29 cellular contexts compared by ENCODE assay signal in genomic region chr18:74243127-74243526, GRCh38. TPM values are rescaled to one million over a fixed set of nuclear protein-coding genes. Genes with fewer than 3 reads are reported as not detected.
DNase-seq lines count a peak whose midpoint lies in the region; ATAC-seq, FAIRE-seq and TF ChIP-seq lines count a peak whose summit lies in the region.
"Had no signal": no experiment of that assay in that cellular context is flagged by ENCODE, and none has a peak within 500 bp of the region (broad histone marks: within the 10 kb centered on the region; RNA-seq: fewer than 3 reads in every experiment).

No MANE protein-coding gene starts in this region.

- POLR2A ChIA-PET in activated B cell treated with CpG ODN at 0.5 μM for 24 hours (lab: Charles Lee) = no interaction called here
- POLR2A ChIA-PET in HepG2 (lab: Yijun Ruan, JAX) = interaction anchor here (1.5 to 2.2 kb wide), 2 partner anchors 10 to 16 kb away, joined by 4 to 20 read pairs; no protein-coding TSS in a partner anchor

- 30% methylated on average over 4 of the region's 4 CpGs for WGBS in HepG2 (ENCODE audit: low lambda C conversion rate)
- 61% methylated on average over 4 of the region's 4 CpGs for WGBS in smooth muscle cell (ENCODE audit: low lambda C conversion rate)

- TF ChIP-seq POLR2A in HepG2 (IDR thresholded peaks at IDR 0.05; ENCODE audit: insufficient read depth in 1 of 2, low read depth in 2 of 2, low read length in 2 of 2) = no peak

- no peak for TF ChIP-seq RAD21 in HepG2 (CRISPR knock-in tag; IDR thresholded peaks at IDR 0.05)

- no peak for TF ChIP-seq CTCF in Calu3 (IDR thresholded peaks at IDR 0.05; ENCODE audit: unreplicated experiment)
- TF ChIP-seq CTCF in activated B cell treated with CpG ODN at 0.5 μM for 24 hours (IDR thresholded peaks at IDR 0.05) = no peak
- TF ChIP-seq CTCF in HepG2 (CRISPR knock-in tag; IDR thresholded peaks at IDR 0.05) = no peak
- TF ChIP-seq CTCF in smooth muscle cell (IDR thresholded peaks at IDR 0.05; ENCODE audit: borderline replicate concordance, insufficient read depth, poor library complexity, severe bottlenecking) = no peak

- H3K9ac ChIP-seq in HepG2 (ENCODE audit: insufficient read depth, low read depth, low read length) (peak overlapping the region; percentile 55), smooth muscle cell (ENCODE audit: low read depth) (no peak overlapping the region)
- H3K9ac ChIP-seq: GM23248 had no signal

- peak overlapping the region; percentile 81 for H2AFZ ChIP-seq in HepG2 (ENCODE audit: low read length)
- peak overlapping the region; percentile 73 for H2AFZ ChIP-seq in smooth muscle cell (ENCODE audit: low read depth)
- H2AFZ ChIP-seq: GM23248 had no signal

- no peaks in the 10 kb centered on the region for H4K20me1 ChIP-seq in HepG2 (ENCODE audit: insufficient read depth, low read length)
- no peaks in the 10 kb centered on the region for H4K20me1 ChIP-seq in smooth muscle cell (ENCODE audit: low read depth)

- H3K27me3 Mint-ChIP-seq in Calu3 (ENCODE audit: unreplicated experiment) (no peaks in the 10 kb centered on the region), activated B cell treated with CpG ODN at 0.5 μM for 24 hours (peaks cover 7% of the 10 kb centered on the region)
- H3K27me3 Mint-ChIP-seq: dendritic cell treated with granulocyte-macrophage colony-stimulating factor and Interleukin-4, amounts not matched to agents 40 ng/mL and 50 ng/mL, for 4 days had no signal

- H3K4me1 ChIP-seq in HepG2 (ENCODE audit: insufficient read depth, low read length) (peaks cover 53% of the 10 kb centered on the region), smooth muscle cell (ENCODE audit: low read depth) (no peaks in the 10 kb centered on the region)
- H3K4me1 ChIP-seq: thyroid gland had no signal

- TF ChIP-seq EP300 in HepG2 (IDR thresholded peaks at IDR 0.05; ENCODE audit: low read depth in 2 of 2, low read length in 2 of 2) (no peak), HepG2 (CRISPR knock-in tag; IDR thresholded peaks at IDR 0.05; ENCODE audit: borderline replicate concordance) (no peak)

- H3K27ac Mint-ChIP-seq in Calu3 (ENCODE audit: unreplicated experiment) = no peak overlapping the region
- H3K27ac Mint-ChIP-seq in activated B cell treated with CpG ODN at 0.5 μM for 24 hours = peak overlapping the region; percentile 18
- H3K27ac Mint-ChIP-seq: activated CD8-positive, alpha-beta T cell treated with anti-CD3 and anti-CD28 coated beads for 36 hours; activated naive CD4-positive, alpha-beta T cell treated with anti-CD3 and anti-CD28 coated beads for 36 hours; activated T-helper 1 cell treated with anti-CD3 and anti-CD28 coated beads, Interleukin-12 subunit alpha, Interleukin-12 subunit beta, Interleukin-2, Interleukin-4 antibody, amounts not matched to agents 30 ng/mL and 10 ng/mL and 1 ng/mL, durations not matched to agents 14 hours and 24 hours and 36 hours; dendritic cell treated with granulocyte-macrophage colony-stimulating factor and Interleukin-4, amounts not matched to agents 40 ng/mL and 50 ng/mL, for 4 days; endodermal cell; HFFc6 had no signal

- H3K27me3 ChIP-seq in HepG2 (ENCODE audit: control insufficient read depth in 1 of 2, insufficient read depth in 2 of 2, low read length in 2 of 2) = no peaks in the 10 kb centered on the region
- no peaks in the 10 kb centered on the region for H3K27me3 ChIP-seq in smooth muscle cell (ENCODE audit: low read depth)
- H3K27me3 ChIP-seq in H7 (ENCODE audit: control insufficient read depth, insufficient read depth, low read length) = no peaks in the 10 kb centered on the region
- H3K27me3 ChIP-seq: spleen, stomach, thyroid gland had no signal

- DNase-seq in Calu3 (no peak), activated B cell treated with CpG ODN at 0.5 μM for 24 hours (no peak), HepG2 (ENCODE audit: low spot score) (no peak), smooth muscle cell (lab: John Stamatoyannopoulos, UW; ENCODE audit: unreplicated experiment) (no peak), kidney glomerular epithelial cell (lab: John Stamatoyannopoulos, UW) (no peak), kidney tubule cell (ENCODE audit: low spot score) (no peak), H7 (no peak)
- DNase-seq: activated CD8-positive, alpha-beta memory T cell treated with anti-CD3 and anti-CD28 coated beads, Interleukin-2, amount 50 U/mL, for 48 hours; endodermal cell; GM23248; HFFc6; islet precursor cell; lower lobe of right lung; naive thymus-derived CD4-positive, alpha-beta T cell; NCI-H1694 treated with DMSO at 0.1 percent for 48 hours; retina; spleen; stimulated activated CD4-positive, alpha-beta T cell treated with anti-CD3 and anti-CD28 coated beads, Interleukin-2, amount 100 ng/mL, for 24 hours; stomach; thyroid gland had no signal

- intact Hi-C loops in Calu3 (cut with micrococcal nuclease; ENCODE audit: unreplicated experiment) = no loop called here
- intact Hi-C loops in activated B cell treated with CpG ODN at 0.5 μM for 24 hours (cut with micrococcal nuclease) = no loop called here
- intact Hi-C loops in HepG2 (cut with micrococcal nuclease; ENCODE audit: unreplicated experiment) = loop anchor here (1.0 to 2.0 kb wide), 3 partner anchors 46 to 88 kb away; no protein-coding TSS in a partner anchor

- H3K36me3 ChIP-seq in HepG2 (replicated peaks in 1 of 2; ENCODE audit: control insufficient read depth in 1 of 2, insufficient read depth in 2 of 2, low read length in 2 of 2) (no peaks in the 10 kb centered on the region), smooth muscle cell (ENCODE audit: low read depth) (no peaks in the 10 kb centered on the region), H7 (replicated peaks; ENCODE audit: control insufficient read depth, insufficient read depth, low read length) (no peaks in the 10 kb centered on the region)
- H3K36me3 ChIP-seq: adrenal gland, lower lobe of right lung, spleen, stomach, thyroid gland had no signal

- H3K9me3 ChIP-seq in HepG2 (ENCODE audit: low read length) = no peaks in the 10 kb centered on the region
- H3K9me3 ChIP-seq in smooth muscle cell (replicated peaks; ENCODE audit: low read depth) = no peaks in the 10 kb centered on the region
- H3K9me3 ChIP-seq: adrenal gland, lower lobe of right lung, spleen, stomach, thyroid gland had no signal

- H3K9me3 Mint-ChIP-seq in Calu3 (ENCODE audit: low read depth, unreplicated experiment) (no peaks in the 10 kb centered on the region), activated B cell treated with CpG ODN at 0.5 μM for 24 hours (no peaks in the 10 kb centered on the region)
- H3K9me3 Mint-ChIP-seq: activated CD8-positive, alpha-beta T cell treated with anti-CD3 and anti-CD28 coated beads for 36 hours; activated naive CD4-positive, alpha-beta T cell treated with anti-CD3 and anti-CD28 coated beads for 36 hours; activated T-helper 1 cell treated with anti-CD3 and anti-CD28 coated beads, Interleukin-12 subunit alpha, Interleukin-12 subunit beta, Interleukin-2, Interleukin-4 antibody, amounts not matched to agents 30 ng/mL and 10 ng/mL and 1 ng/mL, durations not matched to agents 14 hours and 24 hours and 36 hours; dendritic cell treated with granulocyte-macrophage colony-stimulating factor and Interleukin-4, amounts not matched to agents 40 ng/mL and 50 ng/mL, for 4 days; endodermal cell; HFFc6; naive thymus-derived CD4-positive, alpha-beta T cell had no signal

- H3K4me3 ChIP-seq in HepG2 (replicated peaks in 1 of 3; ENCODE audit: insufficient read depth in 1 of 3, low read depth in 2 of 3, low read length in 3 of 3) (peak overlapping the region; percentile 26 to 60 (median 37); a peak in 5 of 6 replicates), smooth muscle cell (no peak overlapping the region), H7 (ENCODE audit: insufficient read depth, low read depth, low read length) (no peak overlapping the region)
- H3K4me3 ChIP-seq: adrenal gland, GM23248, lower lobe of right lung, SK-N-MC, spleen, stomach, thyroid gland had no signal

- CTCF ChIA-PET in Calu3 (lab: Charles Lee) = interaction anchor here (0.7 to 2.4 kb wide), 3 partner anchors 9 to 18 kb away, joined by 3 to 6 read pairs (median 5); no protein-coding TSS in a partner anchor
- CTCF ChIA-PET in activated B cell treated with CpG ODN at 0.5 μM for 24 hours (lab: Charles Lee) = interaction anchor here (0.8 to 1.0 kb wide), 2 partner anchors 45 to 99 kb away, joined by 3 to 4 read pairs; no protein-coding TSS in a partner anchor
- CTCF ChIA-PET in HepG2 (lab: Yijun Ruan, JAX; ENCODE audit: low intra/inter-chr PET ratio, low total read pairs) = no interaction called here

- ATAC-seq in activated B cell treated with CpG ODN at 0.5 μM for 24 hours (ENCODE audit: low read depth) (no peak), HepG2 (peak; percentile 65)
- ATAC-seq: activated CD8-positive, alpha-beta T cell treated with anti-CD3 and anti-CD28 coated beads for 36 hours; esophagus mucosa; naive thymus-derived CD4-positive, alpha-beta T cell had no signal

- H3K79me2 ChIP-seq in HepG2 (ENCODE audit: insufficient read depth, low read length) = no peaks in the 10 kb centered on the region
- H3K79me2 ChIP-seq in smooth muscle cell (ENCODE audit: low read depth) = no peaks in the 10 kb centered on the region

- H3K4me2 ChIP-seq in HepG2 (ENCODE audit: low read depth, low read length) (peak overlapping the region; percentile 79), smooth muscle cell (peak overlapping the region; percentile 7)

- BruUV-seq in Calu3 (replicated peaks; lab: Mats Ljungman, UMichigan) = no TSS peak
- BruUV-seq in HepG2 (replicated peaks; lab: Mats Ljungman, UMichigan) = no TSS peak

- H3K4me3 Mint-ChIP-seq in Calu3 (ENCODE audit: low read depth, unreplicated experiment) (peak overlapping the region; percentile 31), activated B cell treated with CpG ODN at 0.5 μM for 24 hours (no peak overlapping the region)
- H3K4me3 Mint-ChIP-seq: activated CD8-positive, alpha-beta T cell treated with anti-CD3 and anti-CD28 coated beads for 36 hours; activated naive CD4-positive, alpha-beta T cell treated with anti-CD3 and anti-CD28 coated beads for 36 hours; activated T-helper 1 cell treated with anti-CD3 and anti-CD28 coated beads, Interleukin-12 subunit alpha, Interleukin-12 subunit beta, Interleukin-2, Interleukin-4 antibody, amounts not matched to agents 30 ng/mL and 10 ng/mL and 1 ng/mL, durations not matched to agents 14 hours and 24 hours and 36 hours; dendritic cell treated with granulocyte-macrophage colony-stimulating factor and Interleukin-4, amounts not matched to agents 40 ng/mL and 50 ng/mL, for 4 days; endodermal cell; HFFc6; naive thymus-derived CD4-positive, alpha-beta T cell had no signal

- peaks cover 37% of the 10 kb centered on the region for H3K4me1 Mint-ChIP-seq in Calu3 (ENCODE audit: low read depth, unreplicated experiment)
- H3K4me1 Mint-ChIP-seq in activated B cell treated with CpG ODN at 0.5 μM for 24 hours = peaks cover 48% of the 10 kb centered on the region

- no peaks in the 10 kb centered on the region for H3F3A ChIP-seq in smooth muscle cell (ENCODE audit: low read depth)

- no peaks in the 10 kb centered on the region for H3K36me3 Mint-ChIP-seq in Calu3 (ENCODE audit: insufficient read depth, unreplicated experiment)
- H3K36me3 Mint-ChIP-seq in activated B cell treated with CpG ODN at 0.5 μM for 24 hours (ENCODE audit: low read depth) = no peaks in the 10 kb centered on the region
- H3K36me3 Mint-ChIP-seq: naive thymus-derived CD4-positive, alpha-beta T cell had no signal

- FAIRE-seq in HepG2 (lab: Jason Lieb, UNC) = no peak
- FAIRE-seq: TTC549 had no signal

- in situ Hi-C loops in HepG2 (cut with HindIII; ENCODE audit: extremely low pct_ligation_motif_present, low pct_unique_long_range_greater_than_20kb) = no loop called here

- H3K27ac ChIP-seq in HepG2 (ENCODE audit: extremely low read length, insufficient read depth, low read length) = peak overlapping the region; percentile 78
- no peak overlapping the region for H3K27ac ChIP-seq in smooth muscle cell (ENCODE audit: low read depth)
- H3K27ac ChIP-seq: GM23248, lower lobe of right lung, SK-N-MC, thyroid gland had no signal

RNA-seq across cellular contexts. Expression of gene CYB5A, which starts 48.6 kb away (rescaled TPM):
- total RNA-seq in Calu3 (2022) (143 and 169 TPM in 2 replicates), activated B cell treated with CpG ODN at 0.5 μM for 24 hours (46.2 and 47.2 TPM in 2 replicates), HepG2 (2016; rRNA removed; fragmentation: Illumina TruSeq; extraction: Trizol) (356 and 411 TPM in 2 replicates), smooth muscle cell (52.8 and 61.5 TPM in 2 replicates)
- total RNA-seq in HepG2 (2016; cell fraction: cytosol; rRNA removed; fragmentation: Illumina TruSeq; extraction: Trizol; ENCODE audit: low read depth) = 374 and 466 TPM in 2 replicates
- 373 and 443 TPM in 2 replicates for total RNA-seq in HepG2 (2016; cell fraction: insoluble cytoplasmic fraction; rRNA removed; fragmentation: Illumina TruSeq; extraction: Trizol)
- total RNA-seq in HepG2 (2016; cell fraction: membrane; rRNA removed; fragmentation: Illumina TruSeq; extraction: Trizol) = 360 and 432 TPM in 2 replicates
- total RNA-seq in HepG2 (2016; cell fraction: nucleus; rRNA removed; fragmentation: Illumina TruSeq; extraction: Trizol) = 129 and 140 TPM in 2 replicates
- polyA plus RNA-seq in HepG2 (2011; rRNA removed) (215 and 233 TPM in 2 replicates), smooth muscle cell (77.6 and 83.2 TPM in 2 replicates)
- 375 and 416 TPM in 2 replicates for polyA plus RNA-seq in HepG2 (2011; cell fraction: cytosol; rRNA removed)
- polyA plus RNA-seq in HepG2 (2011; cell fraction: nucleus; rRNA removed) = 94.1 and 130 TPM in 2 replicates
- 216 and 218 TPM in 2 replicates for polyA plus RNA-seq in HepG2 (2012)
- polyA plus RNA-seq in HepG2 (2016; cell fraction: cytosol; fragmentation: Illumina TruSeq; extraction: Trizol; ENCODE audit: low read depth) = 479 and 611 TPM in 2 replicates
- 473 and 479 TPM in 2 replicates for polyA plus RNA-seq in HepG2 (2016; cell fraction: insoluble cytoplasmic fraction; fragmentation: Illumina TruSeq; extraction: Trizol; ENCODE audit: low read depth)
- 378 and 460 TPM in 2 replicates for polyA plus RNA-seq in HepG2 (2016; cell fraction: membrane; fragmentation: Illumina TruSeq; extraction: Trizol; ENCODE audit: low read depth)
- 240 and 246 TPM in 2 replicates for polyA plus RNA-seq in HepG2 (2016; cell fraction: nucleus; fragmentation: Illumina TruSeq; extraction: Trizol; ENCODE audit: insufficient read depth, low read depth)
- polyA minus RNA-seq in HepG2 (2011; rRNA and poly(A)+ RNA removed; ENCODE audit: low replicate concordance) = 0.14 and 63.3 TPM in 2 replicates
- 74.5 and 95.0 TPM in 2 replicates for polyA minus RNA-seq in HepG2 (2011; cell fraction: cytosol; rRNA and poly(A)+ RNA removed)
- polyA minus RNA-seq in HepG2 (2011; cell fraction: nucleus; rRNA and poly(A)+ RNA removed) = 40.4 and 58.9 TPM in 2 replicates
- total RNA-seq in H7 (2014; rRNA removed; shearing (Covaris generic)) = 104 and 130 TPM in 2 replicates
- total RNA-seq: OCI-LY7 had no signal

Comparison
In these comparisons a context has a peak if more than half of its experiments do, and no peak if none do; other contexts are left out.
1. H3K4me3 ChIP-seq: peak in HepG2 (3 of 3); none in smooth muscle cell (single experiment) and H7 (single experiment).